ENCODE assay signal across 2 cellular contexts in genomic region chr2:234240917-234241316, GRCh38.
TF ChIP-seq lines count a peak whose summit lies in the region.

No MANE protein-coding gene starts in this region.

TF ChIP-seq in HCT116, 20 proteins besides CTCF, POLR2A, EP300 and RAD21 (continued from another document):
- TF ChIP-seq REST (IDR thresholded peaks at IDR 0.05; ENCODE audit: low read depth) (no peak), TCF7L2 (IDR thresholded peaks at IDR 0.05; ENCODE audit: borderline replicate concordance, extremely low read depth, insufficient read depth, insufficient read length) (no peak)

TF ChIP-seq in SK-N-SH treated with all-trans-retinoic acid at 6 μM for 48 hours, 23 proteins besides CTCF, POLR2A, EP300 and RAD21 (continued from another document):
- no peak for TF ChIP-seq POU6F1 (CRISPR knock-in tag; IDR thresholded peaks at IDR 0.05; ENCODE audit: borderline replicate concordance, low read depth)
- TF ChIP-seq ZFP3 (CRISPR knock-in tag; IDR thresholded peaks at IDR 0.05) = no peak
- no peak for TF ChIP-seq PATZ1 (CRISPR knock-in tag; IDR thresholded peaks at IDR 0.05; ENCODE audit: borderline replicate concordance)
- TF ChIP-seq ZNF8 (CRISPR knock-in tag; IDR thresholded peaks at IDR 0.05) = no peak
- no peak for TF ChIP-seq TCF4 (CRISPR knock-in tag; IDR thresholded peaks at IDR 0.05; ENCODE audit: borderline replicate concordance)
- no peak for TF ChIP-seq ZNF565 (CRISPR knock-in tag; conservative IDR thresholded peaks at IDR 0.05; ENCODE audit: low read depth)
- TF ChIP-seq PPARA (CRISPR knock-in tag; IDR thresholded peaks at IDR 0.05; ENCODE audit: borderline replicate concordance) = no peak
- TF ChIP-seq ISL1 (CRISPR knock-in tag; IDR thresholded peaks at IDR 0.05) = no peak
- TF ChIP-seq CSRNP3 (CRISPR knock-in tag; IDR thresholded peaks at IDR 0.05) = no peak
